ENCODE assay signal across 1 cellular context in genomic region chr3:49719214-49719884, GRCh38.
TF ChIP-seq lines count a peak whose summit lies in the region.

Gene AMIGO3, minus strand, starts transcription at chr3:49719684. Its CDS starts 219 bp downstream, at chr3:49719465.

TF ChIP-seq in A549, 52 proteins besides CTCF, POLR2A, EP300 and RAD21 (continued from another document):
- peak; percentile 65 for TF ChIP-seq PBX3 (IDR thresholded peaks at IDR 0.05)
- no peak for TF ChIP-seq RFX5 (IDR thresholded peaks at IDR 0.05)
TF ChIP-seq in A549: peak in this region for 2.
